ENCODE assay signal across 1 cellular context in the genomic region with DNA sequence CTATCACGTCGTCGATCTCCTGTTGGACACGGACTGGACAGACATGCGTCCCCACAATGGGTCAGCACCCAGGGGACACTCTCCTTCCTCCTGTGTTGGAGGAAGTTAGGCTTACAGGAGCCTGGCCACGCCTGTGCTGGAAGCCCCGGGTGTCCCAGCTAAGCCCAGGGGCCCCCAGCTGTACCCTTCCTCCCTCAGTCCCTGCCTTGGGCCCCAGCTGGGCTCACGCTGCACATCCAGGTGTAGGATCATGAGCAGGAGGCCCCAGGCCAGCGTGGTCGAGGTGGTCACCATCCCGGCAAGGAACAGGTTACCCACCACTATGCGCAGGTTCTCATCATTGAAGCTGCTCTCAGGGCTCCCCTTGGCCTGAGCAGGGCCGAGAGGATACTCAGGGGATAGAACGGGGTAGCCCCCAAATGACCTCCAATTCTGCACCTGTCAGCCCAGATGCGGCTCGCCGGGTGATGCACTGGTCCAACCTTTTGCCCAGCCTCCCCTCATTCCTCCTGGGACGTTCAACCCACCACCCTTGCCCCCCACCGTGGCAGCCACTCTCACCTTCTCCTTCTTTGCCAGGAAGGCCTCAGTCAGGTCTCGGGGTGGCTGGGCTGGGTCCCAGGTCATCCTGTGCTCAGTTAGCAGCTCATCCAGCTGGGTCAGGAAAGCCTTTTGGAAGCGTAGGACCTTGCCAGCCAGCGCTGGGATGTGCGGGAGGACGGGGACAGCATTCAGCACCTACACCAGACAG. TPM values are rescaled to one million over a fixed set of nuclear protein-coding genes. Genes with fewer than 3 reads are reported as not detected.
"Had no signal": no experiment of that assay in that cellular context is flagged by ENCODE, and none has a peak within 500 bp of the region (broad histone marks: within the 10 kb centered on the region; RNA-seq: fewer than 3 reads in every experiment).

No MANE protein-coding gene starts in this region.

RNA-seq across cellular contexts. Expression of gene CYP2D6, which starts 10.9 kb away (rescaled TPM):
- total RNA-seq: H4 had no signal
